ENCODE assay signal across 11 cellular contexts in the genomic region with DNA sequence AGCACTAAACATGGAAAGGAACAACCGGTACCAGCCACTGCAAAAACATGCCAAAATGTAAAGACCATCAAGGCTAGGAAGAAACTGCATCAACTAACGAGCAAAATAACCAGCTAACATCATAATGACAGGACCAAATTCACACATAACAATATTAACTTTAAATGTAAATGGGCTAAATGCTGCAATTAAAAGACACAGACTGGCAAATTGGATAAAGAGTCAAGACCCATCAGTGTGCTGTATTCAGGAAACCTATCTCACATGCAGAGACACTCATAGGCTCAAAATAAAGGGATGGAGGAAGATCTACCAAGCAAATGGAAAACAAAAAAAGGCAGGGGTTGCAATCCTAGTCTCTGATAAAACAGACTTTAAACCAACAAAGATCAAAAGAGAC. TPM values are rescaled to one million over a fixed set of nuclear protein-coding genes. Genes with fewer than 3 reads are reported as not detected.
DNase-seq lines count a peak whose midpoint lies in the region; ATAC-seq, FAIRE-seq and TF ChIP-seq lines count a peak whose summit lies in the region.
"Not testable (repeated sequence)": the region's sequence is repeated elsewhere in the genome, so short reads cannot be mapped to it uniquely, and the experiment has no call there.
"Had no signal": no experiment of that assay in that cellular context is flagged by ENCODE, and none has a peak within 500 bp of the region (broad histone marks: within the 10 kb centered on the region; RNA-seq: fewer than 3 reads in every experiment).

No MANE protein-coding gene starts in this region.

- intact Hi-C loops in K562 (cut with micrococcal nuclease), result not testable (repeated sequence)

- TF ChIP-seq POLR2A in K562 (conservative IDR thresholded peaks at IDR 0.05), result not testable (repeated sequence)

- POLR2A ChIA-PET in HEK293 (lab: Yijun Ruan, JAX); K562 (lab: Yijun Ruan, JAX): not testable (repeated sequence)

- H3K4me1 ChIP-seq in HEK293 (ENCODE audit: control insufficient read depth, insufficient read depth, low read length); K562 (replicated peaks in 1 of 2; ENCODE audit: control insufficient read depth in 2 of 2, insufficient read depth in 2 of 2, low read length in 2 of 2): not testable (repeated sequence)

- not testable (repeated sequence) for TF ChIP-seq CTCF in HEK293 (tag by site-specific recombination; IDR thresholded peaks at IDR 0.05); K562 (IDR thresholded peaks at IDR 0.05 in 2 of 3, conservative IDR thresholded peaks at IDR 0.05 in 1 of 3; ENCODE audit: insufficient read depth in 2 of 3, low read depth in 1 of 3, low read length in 3 of 3)

- H3K9ac ChIP-seq in K562 (ENCODE audit: insufficient read depth in 1 of 2, low read depth in 2 of 2, low read length in 2 of 2), result not testable (repeated sequence)

- not testable (repeated sequence) for TF ChIP-seq EP300 in K562 (IDR thresholded peaks at IDR 0.05; ENCODE audit: low read length)

- ATAC-seq in K562, result not testable (repeated sequence)

- H3K27ac ChIP-seq in HEK293 (ENCODE audit: extremely low read depth, low read depth, low read length); K562 (ENCODE audit: extremely low read depth, low read depth, low read length): not testable (repeated sequence)

- not testable (repeated sequence) for H4K20me1 ChIP-seq in K562 (replicated peaks; ENCODE audit: control insufficient read depth, insufficient read depth, low read length)

- H3K9me1 ChIP-seq in K562 (ENCODE audit: control insufficient read depth, insufficient read depth, low read length), result not testable (repeated sequence)

- not testable (repeated sequence) for H2AFZ ChIP-seq in K562 (ENCODE audit: low read depth, low read length)

- H3K79me2 ChIP-seq in K562 (ENCODE audit: control insufficient read depth, insufficient read depth, low read length), result not testable (repeated sequence)

- FAIRE-seq in K562 (lab: Jason Lieb, UNC), result not testable (repeated sequence)

- DNase-seq in K562 (ENCODE audit: extremely low read depth in 1 of 4, low spot score in 3 of 4), result not testable (repeated sequence)

- H3K36me3 ChIP-seq in HEK293 (ENCODE audit: control insufficient read depth in 2 of 2, insufficient read depth in 1 of 2, low read length in 2 of 2); K562 (ENCODE audit: control insufficient read depth, insufficient read depth, low read length): not testable (repeated sequence)

- not testable (repeated sequence) for H3K4me2 ChIP-seq in K562 (ENCODE audit: insufficient read depth, low read length)

- CTCF ChIA-PET in HEK293 (lab: Yijun Ruan, JAX); K562 (lab: Yijun Ruan, JAX; ENCODE audit: low intra/inter-chr PET ratio): not testable (repeated sequence)

- H3K27me3 ChIP-seq in K562 (ENCODE audit: control insufficient read depth in 2 of 2, insufficient read depth in 2 of 2, low read length in 2 of 2), result not testable (repeated sequence)

- no CpG with 5 or more reads among the region's 2 CpGs for WGBS in K562 (ENCODE audit: insufficient coverage, low coverage, missing lambda C conversion rate)

- H3K9me3 ChIP-seq in HEK293 (ENCODE audit: control insufficient read depth, insufficient read depth, low read depth, low read length); K562 (replicated peaks; ENCODE audit: control insufficient read depth, insufficient read depth, low read depth, low read length): not testable (repeated sequence)

- BruUV-seq in K562 (replicated peaks; lab: Mats Ljungman, UMichigan), result not testable (repeated sequence)

- not testable (repeated sequence) for TF ChIP-seq RAD21 in K562 (CRISPR knock-in tag; conservative IDR thresholded peaks at IDR 0.05 in 1 of 2, IDR thresholded peaks at IDR 0.05 in 1 of 2)

- in situ Hi-C loops in K562 (cut with MboI), result not testable (repeated sequence)

- not testable (repeated sequence) for H3K4me3 ChIP-seq in HEK293 (ENCODE audit: low read depth, low read length); K562

TF ChIP-seq in HEK293, 187 proteins besides CTCF, POLR2A, EP300 and RAD21:
- TF ChIP-seq ZNF529 (tag by site-specific recombination; IDR thresholded peaks at IDR 0.05; ENCODE audit: insufficient replicate concordance), result peak; percentile 56
TF ChIP-seq in HEK293: peak in this region for 1; not testable (repeated sequence) for 186.

TF ChIP-seq in K562, 482 proteins besides CTCF, POLR2A, EP300 and RAD21:
- peak; percentile 78; the same call in 1 of the 2 replicates for TF ChIP-seq ZNF507 (tag; conservative IDR thresholded peaks at IDR 0.05)

RNA-seq across cellular contexts. Expression of a gene that starts 21.5 kb away (rescaled TPM):
- not detected in 2 replicates for total RNA-seq in K562 (2011; cell fraction: chromatin; rRNA removed; ENCODE audit: low replicate concordance)
- total RNA-seq in K562 (2011; cell fraction: nucleolus; rRNA removed), result not detected in 2 replicates
- total RNA-seq in K562 (2011; cell fraction: nucleoplasm; rRNA removed), result not detected in 2 replicates
- total RNA-seq in K562 (2014; rRNA removed) (not detected in 2 replicates), K562 (2014; rRNA removed; fragmentation: Illumina TruSeq; extraction: Trizol) (not detected in 2 replicates), K562 (2015; rRNA removed; fragmentation: Illumina TruSeq; extraction: Trizol) (not detected in 2 replicates), K562 (2021) (not detected in 2 replicates)
- polyA plus RNA-seq in K562 (2011; rRNA removed) (not detected in 2 replicates), K562 (2014; fragmentation: Illumina TruSeq; extraction: Trizol) (not detected in 2 replicates), K562 (2014; fragmentation: Nextera tagmentation; extraction: Ambion mirVana) (not detected), K562 (2014; rRNA removed) (not detected in 2 replicates)
- not detected in 2 replicates for polyA plus RNA-seq in K562 (2011; cell fraction: cytosol; rRNA removed)
- not detected in 2 replicates for polyA plus RNA-seq in K562 (2011; cell fraction: nucleus; rRNA removed)
- polyA plus RNA-seq in K562 (2012), result 0.06 TPM in 1 of 2 replicates, not detected in the other
- not detected in 2 replicates for polyA minus RNA-seq in K562 (2011; rRNA and poly(A)+ RNA removed)
- not detected in 2 replicates for polyA minus RNA-seq in K562 (2011; cell fraction: cytosol; rRNA and poly(A)+ RNA removed)
- not detected in 2 replicates for polyA minus RNA-seq in K562 (2011; cell fraction: nucleus; rRNA and poly(A)+ RNA removed)
- total RNA-seq: A172; CD8-positive, alpha-beta T cell; Daoy had no signal
- polyA plus RNA-seq: AG04450; BJ; CD14-positive monocyte; CD4-positive, alpha-beta memory T cell; CD4-positive, CD25-positive, alpha-beta regulatory T cell; CD8-positive, alpha-beta memory T cell had no signal
